ENCODE assay signal across 36 cellular contexts in the genomic region with DNA sequence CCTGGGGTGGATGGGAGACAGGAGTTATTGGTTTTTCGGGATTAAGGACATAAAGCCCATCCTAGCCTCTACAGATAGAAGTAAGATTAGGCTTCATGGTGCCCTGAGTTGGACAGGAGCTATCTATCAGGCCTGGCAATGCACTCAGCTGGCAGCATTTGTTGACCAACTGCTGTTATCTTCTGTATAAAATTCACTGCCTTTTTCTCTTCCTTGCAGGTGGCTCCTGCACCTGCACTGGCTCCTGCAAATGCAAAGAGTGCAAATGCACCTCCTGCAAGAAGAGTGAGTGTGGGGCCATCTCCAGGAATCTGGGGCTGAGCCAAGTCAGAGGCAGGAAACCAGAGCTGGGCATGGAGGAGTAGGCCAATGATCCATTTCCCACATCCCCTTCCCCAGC. TPM values are rescaled to one million over a fixed set of nuclear protein-coding genes. Genes with fewer than 3 reads are reported as not detected.
DNase-seq lines count a peak whose midpoint lies in the region; ATAC-seq and TF ChIP-seq lines count a peak whose summit lies in the region.
"Had no signal": no experiment of that assay in that cellular context is flagged by ENCODE, and none has a peak within 500 bp of the region (broad histone marks: within the 10 kb centered on the region; RNA-seq: fewer than 3 reads in every experiment).

No MANE protein-coding gene starts in this region.

- H2AK5ac ChIP-seq in H9 (ENCODE audit: insufficient read length, low read length): no peak overlapping the region

- ATAC-seq in Panc1: no peak
- peak; percentile 38 for ATAC-seq in left lobe of liver
- ATAC-seq: effector memory CD8-positive, alpha-beta T cell had no signal

- peak overlapping the region in 1 of 3 experiments; percentile 48; a peak in 1 of 7 replicates for H3K27ac Mint-ChIP-seq in H9
- H3K27ac Mint-ChIP-seq: activated B cell treated with CpG ODN at 0.5 μM for 24 hours; activated naive CD8-positive, alpha-beta T cell treated with anti-CD3 and anti-CD28 coated beads, Interleukin-2, amount 10 ng/mL, durations not matched to agents 7 days and 5 days; activated T-cell treated with anti-CD3 and anti-CD28 coated beads, Interleukin-2, amount 50 U/mL, for 24 hours; CD4-positive, alpha-beta memory T cell; effector memory CD8-positive, alpha-beta T cell; IgD-negative memory B cell had no signal

- peaks cover 99% of the 10 kb centered on the region for H3K27me3 Mint-ChIP-seq in H9 (ENCODE audit: low read depth)

- H3K4me1 ChIP-seq in ACC112 (ENCODE audit: control insufficient read depth, insufficient read depth, low read length, unreplicated experiment) (peaks cover 23% of the 10 kb centered on the region), Panc1 (ENCODE audit: control insufficient read depth, insufficient read depth, low read length) (peaks cover 23% of the 10 kb centered on the region), skeletal muscle satellite cell (ENCODE audit: control insufficient read depth, insufficient read depth, low read length) (peaks cover 20% of the 10 kb centered on the region), colonic mucosa (no peaks in the 10 kb centered on the region), H9 (ENCODE audit: insufficient read depth, low read length) (no peaks in the 10 kb centered on the region)

- H3K79me2 ChIP-seq in ACC112 (ENCODE audit: control insufficient read depth, insufficient read depth, low read length, unreplicated experiment) (no peaks in the 10 kb centered on the region), H9 (ENCODE audit: insufficient read depth, low read length) (no peaks in the 10 kb centered on the region)

- no peak overlapping the region for H3K18ac ChIP-seq in H9 (ENCODE audit: insufficient read length, low read depth, low read length)

- CTCF ChIA-PET in Panc1 (lab: Charles Lee): no interaction called here

- H3K9me3 ChIP-seq in Panc1 (ENCODE audit: control insufficient read depth, insufficient read depth, low read depth, low read length) (no peaks in the 10 kb centered on the region), skeletal muscle satellite cell (replicated peaks; ENCODE audit: low read length) (no peaks in the 10 kb centered on the region), colonic mucosa (no peaks in the 10 kb centered on the region), H9 (ENCODE audit: control insufficient read depth, low read depth, low read length) (no peaks in the 10 kb centered on the region)
- H3K9me3 ChIP-seq: left lung, sigmoid colon, SK-N-SH, testis had no signal

- TSS peak; percentile 84 for BruUV-seq in Panc1 (replicated peaks; lab: Mats Ljungman, UMichigan)

- H3K4me2 ChIP-seq in skeletal muscle satellite cell (ENCODE audit: low read length) (peak overlapping the region; percentile 96), H9 (ENCODE audit: insufficient read depth, insufficient read length, low read length) (no peak overlapping the region)

- H3K14ac ChIP-seq in H9 (ENCODE audit: insufficient read depth, low read length): no peak overlapping the region

- POLR2A ChIA-PET in Panc1 (lab: Charles Lee): no interaction called here

- peaks cover 9% of the 10 kb centered on the region; the same call in 1 of the 2 replicates for H3K27me3 ChIP-seq in ACC112 (ENCODE audit: insufficient read depth, low read length)
- no peaks in the 10 kb centered on the region for H3K27me3 ChIP-seq in Panc1 (ENCODE audit: control insufficient read depth, insufficient read depth, low read length)
- H3K27me3 ChIP-seq in skeletal muscle satellite cell (ENCODE audit: control insufficient read depth, insufficient read depth, low read length): peaks cover 14% of the 10 kb centered on the region
- H3K27me3 ChIP-seq in colonic mucosa: peaks cover 12% of the 10 kb centered on the region
- peaks cover 92% of the 10 kb centered on the region for H3K27me3 ChIP-seq in H9 (ENCODE audit: insufficient read depth, low read length)
- H3K27me3 ChIP-seq: testis had no signal

- DNase-seq in Panc1 (ENCODE audit: low read depth, low spot score) (no peak), left lobe of liver (ENCODE audit: low spot score) (no peak), colonic mucosa (no peak), H9 (no peak), NCI-H526 (lab: John Stamatoyannopoulos, UW) (no peak)
- no peak for DNase-seq in activated CD8-positive, alpha-beta memory T cell treated with anti-CD3 and anti-CD28 coated beads, Interleukin-2, amount 50 U/mL, for 48 hours
- DNase-seq: activated B cell treated with CpG ODN at 0.5 μM for 24 hours; activated CD4-positive, alpha-beta T cell treated with anti-CD3 and anti-CD28 coated beads, Interleukin-2, amount 50 U/mL, for 1 hour; activated gamma-delta T cell; activated naive CD8-positive, alpha-beta T cell treated with anti-CD3 and anti-CD28 coated beads, Interleukin-2, amount 10 ng/mL, durations not matched to agents 7 days and 5 days; activated T-cell treated with anti-CD3 and anti-CD28 coated beads, Interleukin-2, amount 50 U/mL, for 24 hours; CD4-positive, alpha-beta memory T cell; cortex of kidney; DMS153; effector memory CD8-positive, alpha-beta T cell; erythroblast; NCI-H1048; NCI-H446 treated with DMSO at 0.1 percent for 48 hours; NCI-H82; stimulated activated CD4-positive, alpha-beta T cell treated with anti-CD3 and anti-CD28 coated beads, Interleukin-15, amount 100 ng/mL, for 24 hours; stimulated activated CD4-positive, alpha-beta T cell treated with anti-CD3 and anti-CD28 coated beads, Interleukin-4, amount 100 ng/mL, for 4 hours had no signal

- H3T11ph ChIP-seq in H9 (ENCODE audit: low read length): no peak overlapping the region

- whole genome bisulfite sequencing in H9 (ENCODE audit: extremely low coverage, insufficient read length, low lambda C conversion rate): no CpG with 5 or more reads among the region's 1 CpG

- peaks cover 0 to 5% of the 10 kb centered on the region in 2 experiments; a peak in 2 of 5 replicates for H3K9me3 Mint-ChIP-seq in H9
- H3K9me3 Mint-ChIP-seq: activated B cell treated with CpG ODN at 0.5 μM for 24 hours; activated naive CD8-positive, alpha-beta T cell treated with anti-CD3 and anti-CD28 coated beads, Interleukin-2, amount 10 ng/mL, durations not matched to agents 7 days and 5 days; activated T-cell treated with anti-CD3 and anti-CD28 coated beads, Interleukin-2, amount 50 U/mL, for 24 hours; CD4-positive, alpha-beta memory T cell; effector memory CD8-positive, alpha-beta T cell; IgD-negative memory B cell had no signal

- H2AFZ ChIP-seq in ACC112 (ENCODE audit: low read length, unreplicated experiment) (peak overlapping the region; percentile 15), H9 (ENCODE audit: low read length) (no peak overlapping the region)

- no peak overlapping the region for H3K56ac ChIP-seq in H9 (ENCODE audit: insufficient read length, low read depth, low read length)

- H3K27ac ChIP-seq in ACC112 (ENCODE audit: low read depth, low read length): no peak overlapping the region
- H3K27ac ChIP-seq in Panc1 (ENCODE audit: low read length): peak overlapping the region; percentile 71
- H3K27ac ChIP-seq in colonic mucosa: no peak overlapping the region
- no peak overlapping the region for H3K27ac ChIP-seq in H9 (ENCODE audit: insufficient read length, low read depth, low read length)
- H3K27ac ChIP-seq: RWPE1, testis had no signal

- no peak overlapping the region for H3K23ac ChIP-seq in H9 (ENCODE audit: insufficient read length, low read depth, low read length)

- H3K9ac ChIP-seq in skeletal muscle satellite cell (ENCODE audit: low read depth, low read length) (no peak overlapping the region), colonic mucosa (ENCODE audit: low read depth in 2 of 2, low read length in 2 of 2) (peak overlapping the region in 1 of 2 donors; percentile 63), H9 (ENCODE audit: extremely low read depth, insufficient read length, low read length) (no peak overlapping the region)
- H3K9ac ChIP-seq: SK-N-SH had no signal

- H3K4ac ChIP-seq in H9 (ENCODE audit: low read depth, low read length): no peak overlapping the region

- H4K20me1 ChIP-seq in H9 (ENCODE audit: control insufficient read depth, insufficient read depth, insufficient read length): no peaks in the 10 kb centered on the region

- no peak overlapping the region for H4K5ac ChIP-seq in H9 (ENCODE audit: insufficient read length, low read depth, low read length)

- H3K79me1 ChIP-seq in H9 (ENCODE audit: insufficient read depth, low read depth, low read length, poor library complexity, severe bottlenecking): no peaks in the 10 kb centered on the region

- no peak overlapping the region for H3K4me3 Mint-ChIP-seq in H9
- H3K4me3 Mint-ChIP-seq: activated B cell treated with CpG ODN at 0.5 μM for 24 hours had no signal

- no peak overlapping the region for H2BK120ac ChIP-seq in H9 (ENCODE audit: low read depth, low read length, poor library complexity, severe bottlenecking)

- in situ Hi-C loops in Panc1 (cut with HindIII; ENCODE audit: low pct_unique_long_range_greater_than_20kb, low sequenced_read_pairs): no loop called here

- no peaks in the 10 kb centered on the region; a peak in 1 of 7 replicates for H3K36me3 Mint-ChIP-seq in H9 (ENCODE audit: insufficient read depth in 1 of 3, low read depth in 3 of 3)
- H3K36me3 Mint-ChIP-seq: activated naive CD8-positive, alpha-beta T cell treated with anti-CD3 and anti-CD28 coated beads, Interleukin-2, amount 10 ng/mL, durations not matched to agents 7 days and 5 days; CD4-positive, alpha-beta memory T cell; IgD-negative memory B cell had no signal

- H3K4me1 Mint-ChIP-seq in H9: peaks cover 23 to 41% of the 10 kb centered on the region in 2 experiments

- H2BK12ac ChIP-seq in H9 (ENCODE audit: insufficient read length, low read depth, low read length): no peak overlapping the region

- H2BK20ac ChIP-seq in H9 (ENCODE audit: low read depth, low read length, poor library complexity, severe bottlenecking): no peak overlapping the region

- no peak for TF ChIP-seq CTCF in Panc1 (IDR thresholded peaks at IDR 0.05)
- TF ChIP-seq CTCF in colonic mucosa (IDR thresholded peaks at IDR 0.05): no peak
- TF ChIP-seq CTCF in H9 (conservative IDR thresholded peaks at IDR 0.05): no peak

- H2BK5ac ChIP-seq in H9 (ENCODE audit: insufficient read length, low read length): no peak overlapping the region

- H3K4me3 ChIP-seq in ACC112 (ENCODE audit: low read depth, low read length) (peak overlapping the region; percentile 78), Panc1 (ENCODE audit: low read depth in 2 of 2, low read length in 2 of 2) (peak overlapping the region; percentile 59 to 62; a peak in 3 of 4 replicates), skeletal muscle satellite cell (ENCODE audit: low read length) (no peak overlapping the region), colonic mucosa (no peak overlapping the region)

- H4K91ac ChIP-seq in H9 (ENCODE audit: insufficient read length, low read depth, low read length): no peak overlapping the region

- H3K23me2 ChIP-seq in H9 (ENCODE audit: insufficient read length, low read depth, low read length, poor library complexity, severe bottlenecking): peaks cover 6% of the 10 kb centered on the region

- no peak overlapping the region for H2BK15ac ChIP-seq in H9 (ENCODE audit: low read depth, low read length)

- intact Hi-C loops in Panc1 (cut with micrococcal nuclease; ENCODE audit: unreplicated experiment) (no loop called here), colonic mucosa (cut with DNase I) (no loop called here)

- H3K36me3 ChIP-seq in ACC112 (ENCODE audit: insufficient read depth, low read length): no peaks in the 10 kb centered on the region
- no peaks in the 10 kb centered on the region for H3K36me3 ChIP-seq in Panc1 (ENCODE audit: control insufficient read depth, insufficient read depth, low read length)
- no peaks in the 10 kb centered on the region for H3K36me3 ChIP-seq in skeletal muscle satellite cell (ENCODE audit: insufficient read depth, low read length)
- H3K36me3 ChIP-seq in colonic mucosa: no peaks in the 10 kb centered on the region
- H3K36me3 ChIP-seq: left lung, sigmoid colon had no signal

- H4K8ac ChIP-seq in H9 (replicated peaks; ENCODE audit: insufficient read length, low read depth, low read length): no peak overlapping the region

RNA-seq across cellular contexts. Expression of a gene that starts 0.6 kb away (rescaled TPM):
- total RNA-seq in Panc1 (2021; ENCODE audit: unreplicated experiment): 52.1 TPM
- 88.8 TPM for polyA plus RNA-seq in Panc1 (2012; ENCODE audit: insufficient read length)
- 141 TPM for total RNA-seq in left lobe of liver
- 17.7 and 23.6 TPM in 2 replicates for total RNA-seq in skeletal muscle satellite cell (2012; rRNA removed)
- total RNA-seq in colonic mucosa: 10 to 100 TPM in 1 of 2 donors, 1 to 10 TPM in 1; 5.5 to 10.2 TPM
- total RNA-seq in H9 (2021): 0.68 TPM in 1 of 2 replicates, not detected in the other
- total RNA-seq: A673; activated B cell treated with CpG ODN at 0.5 μM for 24 hours; activated naive CD8-positive, alpha-beta T cell treated with anti-CD3 and anti-CD28 coated beads, Interleukin-2, amount 10 ng/mL, durations not matched to agents 7 days and 5 days; bronchial epithelial cell; CD4-positive, alpha-beta memory T cell; T-helper 1 cell treated with Interleukin-12 subunit alpha and Interleukin-12 subunit beta and Interleukin-4 antibody, amounts not matched to agents 30 ng/mL and 1 ng/mL, for 36 hours; urinary bladder had no signal
- polyA plus RNA-seq: CD4-positive, alpha-beta memory T cell; IgD-negative memory B cell had no signal

RNA-seq across cellular contexts. Expression of a gene that starts 6.6 kb away (rescaled TPM):
- total RNA-seq in Panc1 (2021; ENCODE audit: unreplicated experiment): 1.8 TPM
- 6.2 TPM for polyA plus RNA-seq in Panc1 (2012; ENCODE audit: insufficient read length)
- total RNA-seq in left lobe of liver: 546 TPM
- 6.3 and 10.0 TPM in 2 replicates for total RNA-seq in skeletal muscle satellite cell (2012; rRNA removed)
- total RNA-seq in colonic mucosa: 10 to 100 TPM; 19.0 to 21.2 TPM
- total RNA-seq in H9 (2021): 1.4 and 2.5 TPM in 2 replicates
- total RNA-seq: activated B cell treated with CpG ODN at 0.5 μM for 24 hours; activated naive CD8-positive, alpha-beta T cell treated with anti-CD3 and anti-CD28 coated beads, Interleukin-2, amount 10 ng/mL, durations not matched to agents 7 days and 5 days; CD4-positive, alpha-beta memory T cell; T-helper 1 cell treated with Interleukin-12 subunit alpha and Interleukin-12 subunit beta and Interleukin-4 antibody, amounts not matched to agents 30 ng/mL and 1 ng/mL, for 36 hours had no signal
- polyA plus RNA-seq: CD4-positive, alpha-beta memory T cell; IgD-negative memory B cell had no signal

RNA-seq across cellular contexts. Expression of a gene that starts 12.6 kb away (rescaled TPM):
- total RNA-seq in Panc1 (2021; ENCODE audit: unreplicated experiment): not detected
- polyA plus RNA-seq in Panc1 (2012; ENCODE audit: insufficient read length): not detected
- total RNA-seq in left lobe of liver: 2.7 TPM
- not detected in 2 replicates for total RNA-seq in skeletal muscle satellite cell (2012; rRNA removed)
- total RNA-seq in colonic mucosa: not detected
- total RNA-seq in H9 (2021): not detected in 2 replicates
- total RNA-seq: A673; activated B cell treated with CpG ODN at 0.5 μM for 24 hours; activated naive CD8-positive, alpha-beta T cell treated with anti-CD3 and anti-CD28 coated beads, Interleukin-2, amount 10 ng/mL, durations not matched to agents 7 days and 5 days; aorta; bronchial epithelial cell; CD4-positive, alpha-beta memory T cell; left lung; mesenteric fat pad; posterior vena cava; sigmoid colon; T-helper 1 cell treated with Interleukin-12 subunit alpha and Interleukin-12 subunit beta and Interleukin-4 antibody, amounts not matched to agents 30 ng/mL and 1 ng/mL, for 36 hours; testis; urinary bladder had no signal
- polyA plus RNA-seq: aorta; CD4-positive, alpha-beta memory T cell; IgD-negative memory B cell; sigmoid colon; SK-N-SH; urinary bladder had no signal

RNA-seq across cellular contexts. Expression of a gene that starts 13.5 kb away (rescaled TPM):
- total RNA-seq in Panc1 (2021; ENCODE audit: unreplicated experiment) (170 TPM), left lobe of liver (1,576 TPM), colonic mucosa (100 to 1,000 TPM; 251 to 359 TPM), H9 (2021) (25.9 and 34.4 TPM in 2 replicates)
- polyA plus RNA-seq in Panc1 (2012; ENCODE audit: insufficient read length): 297 TPM
- total RNA-seq in skeletal muscle satellite cell (2012; rRNA removed): 578 and 773 TPM in 2 replicates
- total RNA-seq: CD4-positive, alpha-beta memory T cell had no signal

RNA-seq across cellular contexts. Expression of a gene that starts 18.7 kb away (rescaled TPM):
- total RNA-seq in Panc1 (2021; ENCODE audit: unreplicated experiment) (2.1 TPM), left lobe of liver (763 TPM), colonic mucosa (10 to 100 TPM; 35.5 to 40.0 TPM), H9 (2021) (22.9 and 26.1 TPM in 2 replicates)
- polyA plus RNA-seq in Panc1 (2012; ENCODE audit: insufficient read length): 7.3 TPM
- not detected in 2 replicates for total RNA-seq in skeletal muscle satellite cell (2012; rRNA removed)

Comparison
In these comparisons a context has a peak if more than half of its experiments do, and no peak if none do; other contexts are left out.
1. H3K4me3 ChIP-seq: peak in ACC112 (single experiment) and Panc1 (2 of 2); none in skeletal muscle satellite cell (single experiment) and colonic mucosa (single experiment).
2. RNA of a gene that starts 6.6 kb away (total RNA-seq): 546 TPM in left lobe of liver (single experiment); 19.0 to 21.2 TPM in colonic mucosa, 1.8 TPM in Panc1 (single experiment) and 1.4 to 2.5 TPM in H9; every median in the first group is over 10 times any median in the second.